In genomic region chr7:78149787-78150186, GRCh38 we compare ENCODE assay signal across 10 cellular contexts.
DNase-seq lines count a peak whose midpoint lies in the region; ATAC-seq and TF ChIP-seq lines count a peak whose summit lies in the region.
"Had no signal": no experiment of that assay in that cellular context is flagged by ENCODE, and none has a peak within 500 bp of the region (broad histone marks: within the 10 kb centered on the region; RNA-seq: fewer than 3 reads in every experiment).

No MANE protein-coding gene starts in this region.

- no peak overlapping the region for H3K4me3 ChIP-seq in fibroblast of mammary gland (ENCODE audit: control insufficient read depth, low read depth, low read length)
- H3K4me3 ChIP-seq: hepatocyte had no signal

- TF ChIP-seq CTCF in fibroblast of mammary gland (conservative IDR thresholded peaks at IDR 0.05; ENCODE audit: control insufficient read depth, insufficient read depth, low read depth, low read length) = no peak

- DNase-seq in ELR (ENCODE audit: low read depth) (peak; percentile 41), NCI-H69 (lab: John Stamatoyannopoulos, UW) (peak; percentile 48), fibroblast of mammary gland (ENCODE audit: low read depth) (peak; percentile 93), stromal cell of bone marrow (ENCODE audit: low read depth) (peak; percentile 88), SHP77 (lab: John Stamatoyannopoulos, UW) (no peak), NCI-H1105 treated with DMSO at 0.1 percent for 48 hours (lab: John Stamatoyannopoulos, UW) (no peak), ecto neural progenitor cell (ENCODE audit: low spot score) (no peak)
- DNase-seq: left ventricle myocardium superior had no signal

- no peak for ATAC-seq in GM19351 (IDR thresholded peaks at IDR 0.05; ENCODE audit: unreplicated experiment)
- ATAC-seq: left ventricle myocardium superior had no signal

Comparison
In these comparisons a context has a peak if more than half of its experiments do, and no peak if none do; other contexts are left out.
1. DNase-seq: peak in ELR (single experiment), NCI-H69 (single experiment), fibroblast of mammary gland (single experiment) and stromal cell of bone marrow (single experiment); none in SHP77 (0 of 2), NCI-H1105 treated with DMSO at 0.1 percent for 48 hours (single experiment) and ecto neural progenitor cell (single experiment).